In the genomic region with DNA sequence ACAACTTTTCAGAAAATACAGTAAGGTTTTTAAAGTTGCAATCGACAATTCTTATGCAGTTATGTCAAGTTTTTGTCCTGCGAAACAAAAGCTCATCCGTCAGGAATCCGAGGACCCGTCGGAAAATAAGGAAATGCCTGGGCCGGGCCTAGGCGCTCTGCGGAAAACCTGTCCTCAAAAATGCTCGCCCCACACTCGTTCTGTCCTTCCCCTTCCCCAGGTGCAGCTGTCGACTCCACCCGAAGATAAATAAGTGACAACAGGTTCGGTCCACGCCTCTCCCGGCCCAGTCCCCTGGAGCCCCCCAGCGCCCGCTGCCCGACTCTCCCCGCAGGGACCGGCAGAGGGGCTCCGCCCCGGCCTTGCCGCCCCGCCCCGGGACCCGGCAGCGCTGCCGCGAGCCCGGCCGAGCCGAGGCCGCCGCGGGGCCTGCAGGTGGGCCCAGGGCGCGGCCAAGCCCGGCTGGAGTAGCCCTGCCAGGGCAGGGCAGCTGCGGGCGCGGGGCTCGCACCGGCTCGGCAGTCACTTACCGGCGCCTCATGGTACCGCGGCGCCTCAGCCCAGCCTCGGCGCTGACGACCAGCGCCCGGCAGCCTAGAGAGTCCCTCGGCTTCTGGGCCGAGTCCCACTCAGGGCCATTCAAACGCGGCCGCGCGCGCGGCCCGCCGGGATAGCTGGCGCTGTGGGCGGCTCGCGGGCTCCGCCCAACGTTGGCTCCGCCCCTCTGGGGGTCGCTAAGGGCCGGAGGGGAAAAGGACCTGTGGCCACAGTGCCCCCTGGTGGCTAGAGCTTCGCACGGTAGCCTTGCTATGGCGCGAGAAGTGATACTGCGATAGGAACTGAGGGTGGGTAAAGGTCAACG, we compare ENCODE assay signal across 1 cellular context.
TF ChIP-seq lines count a peak whose summit lies in the region.

A gene with protein sequence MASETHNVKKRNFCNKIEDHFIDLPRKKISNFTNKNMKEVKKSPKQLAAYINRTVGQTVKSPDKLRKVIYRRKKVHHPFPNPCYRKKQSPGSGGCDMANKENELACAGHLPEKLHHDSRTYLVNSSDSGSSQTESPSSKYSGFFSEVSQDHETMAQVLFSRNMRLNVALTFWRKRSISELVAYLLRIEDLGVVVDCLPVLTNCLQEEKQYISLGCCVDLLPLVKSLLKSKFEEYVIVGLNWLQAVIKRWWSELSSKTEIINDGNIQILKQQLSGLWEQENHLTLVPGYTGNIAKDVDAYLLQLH (minus strand): TSS at position 676 of the 862 bp plus-strand sequence. CDS start 46,420 bp downstream, outside the sequence.

TF ChIP-seq in liver, 16 proteins besides CTCF, POLR2A, EP300 and RAD21 (continued from another document):
- no peak for TF ChIP-seq EGR1 (IDR thresholded peaks at IDR 0.05; ENCODE audit: low read depth in 2 of 2)
- TF ChIP-seq HNF4A (conservative IDR thresholded peaks at IDR 0.05) = peak; percentile 39 to 56
